In genomic region chr6:162644153-162644552, GRCh38 we compare ENCODE assay signal across 21 cellular contexts.
"Had no signal": no experiment of that assay in that cellular context is flagged by ENCODE, and none has a peak within 500 bp of the region (broad histone marks: within the 10 kb centered on the region; RNA-seq: fewer than 3 reads in every experiment).

No MANE protein-coding gene starts in this region.

- H3K36me3 ChIP-seq: colonic mucosa, esophagus squamous epithelium, lower lobe of right lung, pancreas, sigmoid colon, suprapubic skin, tibial artery, upper lobe of left lung, uterus had no signal

- H3K9me3 ChIP-seq: colonic mucosa, esophagus squamous epithelium, lower lobe of right lung, pancreas, sigmoid colon, suprapubic skin, tibial artery, upper lobe of left lung, uterus had no signal

- H3K4me3 ChIP-seq: colonic mucosa, esophagus squamous epithelium, lower lobe of right lung, pancreas, sigmoid colon, smooth muscle cell, suprapubic skin, tibial artery, upper lobe of left lung, uterus had no signal

- DNase-seq: colonic mucosa; dermis blood vessel endothelial cell; esophagus squamous epithelium; foreskin fibroblast; hippocampal formation; kidney glomerular epithelial cell; lower lobe of right lung; midbrain; naive B cell; occipital lobe; pancreas; retina; sigmoid colon; stimulated activated CD4-positive, alpha-beta T cell treated with anti-CD3 and anti-CD28 coated beads, Interleukin-2, amount 100 ng/mL, for 48 hours; stimulated activated naive CD8-positive, alpha-beta T cell treated with anti-CD3 and anti-CD28 coated beads, Interleukin-15, Interleukin-2, amounts not matched to agents 100 U/mL and 50 U/mL, for 24 hours; tibial artery; upper lobe of left lung; uterus had no signal

- ATAC-seq: left lobe of liver; lower lobe of right lung; pancreas; stimulated activated naive CD8-positive, alpha-beta T cell treated with anti-CD3 and anti-CD28 coated beads, Interleukin-15, Interleukin-2, amounts not matched to agents 100 U/mL and 50 U/mL, for 24 hours had no signal

- H3K27me3 ChIP-seq: colonic mucosa, esophagus squamous epithelium, pancreas, sigmoid colon, suprapubic skin, tibial artery, upper lobe of left lung, uterus had no signal

- H3K27ac ChIP-seq: colonic mucosa, esophagus squamous epithelium, lower lobe of right lung, pancreas, sigmoid colon, suprapubic skin, tibial artery, upper lobe of left lung, uterus had no signal

- H3K4me1 ChIP-seq: colonic mucosa, esophagus squamous epithelium, lower lobe of right lung, pancreas, sigmoid colon, suprapubic skin, upper lobe of left lung, uterus had no signal
